1 cellular context compared by ENCODE assay signal in genomic region chr22:50481440-50482106, GRCh38.
TF ChIP-seq lines count a peak whose summit lies in the region.

Gene ADM2 (plus strand): TSS chr22:50481543. CDS start chr22:50481848, 305 bp downstream.

TF ChIP-seq in HepG2, 621 proteins besides CTCF, POLR2A, EP300 and RAD21 (continued from another document and continues in another):
- TF ChIP-seq PATZ1 (CRISPR knock-in tag; IDR thresholded peaks at IDR 0.05) (peak; percentile 81), ZNF670 (CRISPR knock-in tag; IDR thresholded peaks at IDR 0.05; ENCODE audit: borderline replicate concordance) (no peak), CREBL2 (CRISPR knock-in tag; IDR thresholded peaks at IDR 0.05; ENCODE audit: borderline replicate concordance) (no peak), EEA1 (CRISPR knock-in tag; IDR thresholded peaks at IDR 0.05; ENCODE audit: borderline replicate concordance) (no peak), ZNF274 (CRISPR knock-in tag; IDR thresholded peaks at IDR 0.05) (no peak), ELK4 (CRISPR knock-in tag; IDR thresholded peaks at IDR 0.05; ENCODE audit: borderline replicate concordance) (no peak), ZNF414 (CRISPR knock-in tag; IDR thresholded peaks at IDR 0.05) (peak; percentile 53; the same call in 1 of the 2 replicates), ZNF160 (CRISPR knock-in tag; IDR thresholded peaks at IDR 0.05) (no peak), SMARCE1 (IDR thresholded peaks at IDR 0.05; ENCODE audit: borderline replicate concordance) (no peak), ETV5 (CRISPR knock-in tag; IDR thresholded peaks at IDR 0.05; ENCODE audit: borderline replicate concordance) (peak; percentile 70), HDAC1 (CRISPR knock-in tag; IDR thresholded peaks at IDR 0.05) (0 out of 2 replicates have a peak, but pooled peaks have one; percentile 25), MZF1 (CRISPR knock-in tag; IDR thresholded peaks at IDR 0.05; ENCODE audit: borderline replicate concordance) (0 out of 2 replicates have a peak, but pooled peaks have one; percentile 37), UBTF (CRISPR knock-in tag; IDR thresholded peaks at IDR 0.05) (peak; percentile 49; the same call in 1 of the 2 replicates), KLF13 (CRISPR knock-in tag; IDR thresholded peaks at IDR 0.05) (0 out of 2 replicates have a peak, but pooled peaks have one; percentile 35), ZFP62 (CRISPR knock-in tag; IDR thresholded peaks at IDR 0.05) (no peak), FOXO1 (CRISPR knock-in tag; IDR thresholded peaks at IDR 0.05) (0 out of 2 replicates have a peak, but pooled peaks have one; percentile 2), SP1 (IDR thresholded peaks at IDR 0.05) (no peak), SP1 (CRISPR knock-in tag; IDR thresholded peaks at IDR 0.05) (peak; percentile 37; the same call in 1 of the 2 replicates), PREB (CRISPR knock-in tag; IDR thresholded peaks at IDR 0.05) (no peak), ZSCAN21 (CRISPR knock-in tag; IDR thresholded peaks at IDR 0.05; ENCODE audit: borderline replicate concordance) (peak; percentile 40; the same call in 1 of the 2 replicates), SAP130 (CRISPR knock-in tag; IDR thresholded peaks at IDR 0.05; ENCODE audit: low read depth) (peak; percentile 56), ZNF564 (CRISPR knock-in tag; IDR thresholded peaks at IDR 0.05) (no peak), XRCC5 (optimal IDR thresholded peaks at IDR 0.05; ENCODE audit: low read length) (no peak), KAT8 (CRISPR knock-in tag; IDR thresholded peaks at IDR 0.05) (no peak), ZBTB20 (CRISPR knock-in tag; IDR thresholded peaks at IDR 0.05; ENCODE audit: borderline replicate concordance, low read depth) (no peak), SMAD1 (CRISPR knock-in tag; IDR thresholded peaks at IDR 0.05; ENCODE audit: borderline replicate concordance, low read depth) (peak; percentile 31; the same call in 1 of the 2 replicates), ZNF660 (CRISPR knock-in tag; IDR thresholded peaks at IDR 0.05; ENCODE audit: borderline replicate concordance, low read depth) (no peak), TFDP2 (CRISPR knock-in tag; IDR thresholded peaks at IDR 0.05) (no peak), ZNF441 (CRISPR knock-in tag; IDR thresholded peaks at IDR 0.05; ENCODE audit: borderline replicate concordance) (0 out of 2 replicates have a peak, but pooled peaks have one; percentile 33), HOXA3 (CRISPR knock-in tag; IDR thresholded peaks at IDR 0.05) (peak; percentile 18; the same call in 1 of the 2 replicates), DNMT3B (CRISPR knock-in tag; conservative IDR thresholded peaks at IDR 0.05) (no peak), SIN3A (IDR thresholded peaks at IDR 0.05; ENCODE audit: borderline replicate concordance, low read depth, low read length) (peak; percentile 32; the same call in 1 of the 2 replicates), ZSCAN29 (CRISPR knock-in tag; conservative IDR thresholded peaks at IDR 0.05) (no peak), ZNF281 (CRISPR knock-in tag; IDR thresholded peaks at IDR 0.05; ENCODE audit: borderline replicate concordance) (no peak), CEBPB (IDR thresholded peaks at IDR 0.05; ENCODE audit: borderline replicate concordance, low read depth, low read length) (peak; percentile 34; the same call in 1 of the 2 replicates), E2F2 (CRISPR knock-in tag; IDR thresholded peaks at IDR 0.05; ENCODE audit: borderline replicate concordance) (no peak), ZNF576 (CRISPR knock-in tag; IDR thresholded peaks at IDR 0.05) (no peak), NBN (conservative IDR thresholded peaks at IDR 0.05) (no peak), KDM1A (CRISPR knock-in tag; IDR thresholded peaks at IDR 0.05) (no peak), ZNF687 (CRISPR knock-in tag; IDR thresholded peaks at IDR 0.05) (peak; percentile 3), MED8 (CRISPR knock-in tag; IDR thresholded peaks at IDR 0.05; ENCODE audit: insufficient replicate concordance) (no peak), ZNF75D (CRISPR knock-in tag; IDR thresholded peaks at IDR 0.05; ENCODE audit: borderline replicate concordance) (no peak), HINFP (CRISPR knock-in tag; IDR thresholded peaks at IDR 0.05; ENCODE audit: low read depth) (0 out of 2 replicates have a peak, but pooled peaks have one; percentile 25)
